In genomic region chr16:80725566-80726162, GRCh38 we compare ENCODE assay signal across 11 cellular contexts.
"Had no signal": no experiment of that assay in that cellular context is flagged by ENCODE, and none has a peak within 500 bp of the region (broad histone marks: within the 10 kb centered on the region; RNA-seq: fewer than 3 reads in every experiment).

No MANE protein-coding gene starts in this region.

- H3K4me3 ChIP-seq: gastroesophageal sphincter, neural progenitor cell, ovary, smooth muscle cell, tibial nerve had no signal

- ATAC-seq: activated T-helper 17 cell treated with anti-CD3 and anti-CD28 coated beads, Interleukin-2, amount 50 U/mL, for 72 hours; gastroesophageal sphincter had no signal

- DNase-seq: activated B cell treated with CpG ODN at 0.5 μM for 24 hours; activated CD4-positive, alpha-beta T cell treated with anti-CD3 and anti-CD28 coated beads, Interleukin-2, amount 10 ng/mL, durations not matched to agents 7 days and 5 days; activated naive CD4-positive, alpha-beta T cell treated with anti-CD3 and anti-CD28 coated beads, Interleukin-2, amount 10 ng/mL, durations not matched to agents 7 days and 5 days; activated T-cell treated with anti-CD3 and anti-CD28 coated beads for 4 hours; amniotic stem cell; ovary had no signal
